Comparison of ENCODE assay signal across 17 cellular contexts in the genomic region with DNA sequence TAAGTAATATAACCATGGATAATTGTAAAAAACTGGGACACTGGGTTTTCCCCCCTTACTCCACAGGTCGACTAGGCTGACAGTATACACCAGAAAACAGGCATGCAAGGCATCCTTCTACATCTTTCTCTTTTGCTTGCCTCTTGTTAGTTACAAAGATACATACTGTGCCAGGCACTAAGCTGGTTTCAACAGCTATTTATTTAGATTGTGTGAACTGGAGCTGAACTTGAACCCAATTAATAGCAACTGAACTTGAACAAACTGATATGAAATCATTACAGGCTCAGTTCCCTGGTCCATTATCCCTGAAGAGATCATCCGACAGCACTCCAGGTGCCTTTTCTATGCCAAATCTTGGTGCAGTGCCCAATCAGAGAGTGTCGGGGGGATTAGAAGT.
"Had no signal": no experiment of that assay in that cellular context is flagged by ENCODE, and none has a peak within 500 bp of the region (broad histone marks: within the 10 kb centered on the region; RNA-seq: fewer than 3 reads in every experiment).

No MANE protein-coding gene starts in this region.

- ATAC-seq: activated CD8-positive, alpha-beta T cell treated with anti-CD3 and anti-CD28 coated beads, Interleukin-2, amount 10 ng/mL, durations not matched to agents 7 days and 5 days; activated T-cell treated with anti-CD3 and anti-CD28 coated beads, Interleukin-2, amount 50 U/mL, for 72 hours; foreskin keratinocyte; natural killer cell treated with Interleukin-12 subunit alpha and Interleukin-12 subunit beta and Interleukin-15 and Interleukin-18, amount 100 ng/mL, for 72 hours had no signal

- H3K27ac ChIP-seq: breast epithelium, foreskin keratinocyte, prostate gland, tibial artery, uterus had no signal

- H3K4me3 ChIP-seq: breast epithelium, prostate gland, tibial artery, uterus had no signal

- H3K36me3 ChIP-seq: breast epithelium, prostate gland, tibial artery, uterus had no signal

- H3K27me3 ChIP-seq: breast epithelium, foreskin keratinocyte, tibial artery, uterus had no signal

- H3K9me3 ChIP-seq: breast epithelium, prostate gland, tibial artery, uterus had no signal

- H3K4me1 ChIP-seq: breast epithelium, prostate gland, uterus had no signal

- DNase-seq: activated B cell treated with CpG ODN at 0.5 μM for 24 hours; activated CD4-positive, alpha-beta T cell treated with anti-CD3 and anti-CD28 coated beads, Interleukin-2, amount 10 ng/mL, durations not matched to agents 24 days and 14 days; activated CD8-positive, alpha-beta memory T cell treated with anti-CD3 and anti-CD28 coated beads, Interleukin-2, amount 50 U/mL, for 4 hours; activated CD8-positive, alpha-beta T cell treated with anti-CD3 and anti-CD28 coated beads, Interleukin-2, amount 10 ng/mL, durations not matched to agents 7 days and 5 days; activated naive CD4-positive, alpha-beta T cell treated with Interleukin-2 at 50 U/mL for 16 hours; activated T-cell treated with anti-CD3 and anti-CD28 coated beads, Interleukin-2, amount 50 U/mL, for 72 hours; cerebellar nuclear complex; effector memory CD4-positive, alpha-beta T cell; foreskin keratinocyte; kidney glomerular epithelial cell; mesendoderm; stimulated activated CD4-positive, alpha-beta T cell treated with anti-CD3 and anti-CD28 coated beads, Interleukin-2, amount 100 ng/mL, for 24 hours; tibial artery; uterus had no signal
